14 cellular contexts compared by ENCODE assay signal in the genomic region with DNA sequence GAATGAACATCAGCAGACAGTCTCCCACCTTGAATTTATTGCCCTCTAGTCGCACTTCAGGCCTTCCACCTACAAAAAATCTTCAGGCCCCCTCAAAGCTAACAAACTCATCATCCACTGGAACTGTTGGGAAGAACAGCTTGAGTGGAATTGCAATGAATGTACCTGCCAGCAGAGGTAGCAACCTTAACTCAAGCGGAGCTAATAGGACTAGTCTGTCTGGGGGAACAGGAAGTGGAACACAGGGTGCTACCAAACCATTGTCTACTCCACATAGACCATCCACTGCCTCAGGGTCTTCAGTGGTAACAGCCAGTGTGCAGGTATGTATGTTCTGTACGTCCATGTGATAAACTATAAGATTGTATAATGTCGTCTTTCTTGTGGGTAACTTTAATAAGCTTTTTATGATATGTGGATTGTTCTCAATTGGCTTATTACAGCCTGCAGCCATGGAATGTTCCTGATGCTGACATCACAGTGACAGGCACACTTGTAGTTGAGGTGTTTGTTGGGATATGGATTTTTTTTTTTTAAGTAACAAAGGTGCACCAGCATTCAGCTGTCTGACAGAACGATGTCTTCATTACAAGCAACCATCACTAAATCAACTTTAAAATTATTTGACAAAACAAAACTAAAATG.
"Had no signal": no experiment of that assay in that cellular context is flagged by ENCODE, and none has a peak within 500 bp of the region (broad histone marks: within the 10 kb centered on the region; RNA-seq: fewer than 3 reads in every experiment).

No MANE protein-coding gene starts in this region.

- H3K27me3 ChIP-seq: brain microvascular endothelial cell, left lung, thyroid gland, uterus had no signal

- H3K4me1 ChIP-seq: left lung, uterus had no signal

- H3K4me3 ChIP-seq: left lung, thyroid gland, uterus had no signal

- H3K9me3 Mint-ChIP-seq: activated T-helper 17 cell treated with anti-CD3 and anti-CD28 coated beads, Interleukin-2, amount 50 U/mL, for 72 hours; naive thymus-derived CD8-positive, alpha-beta T cell; stimulated activated memory B cell treated with anti-CD40 and anti-IgM and Interleukin-4, amounts not matched to agents 10 μg/mL and 1 μg/mL and 100 μg/mL, for 72 hours; T-helper 2 cell treated with Interferon-gamma antibody and Interleukin-4, amounts not matched to agents 5 μg/mL and 100 μg/mL, for 36 hours had no signal

- H3K27ac ChIP-seq: brain microvascular endothelial cell, left lung, thyroid gland, uterus had no signal

- H3K36me3 ChIP-seq: uterus had no signal

- H3K9me3 ChIP-seq: left lung, thyroid gland, uterus had no signal

- DNase-seq: activated CD4-positive, alpha-beta T cell treated with anti-CD3 and anti-CD28 coated beads, Interleukin-2, amount 50 U/mL, for 4 hours; activated CD4-positive, CD25-positive, alpha-beta regulatory T cell treated with anti-CD3 and anti-CD28 coated beads, Interleukin-2, amount 50 U/mL, for 72 hours; activated naive CD4-positive, alpha-beta T cell treated with Interleukin-2 at 50 U/mL for 16 hours; anterior cingulate cortex; brain microvascular endothelial cell; dermis blood vessel endothelial cell; left lung; naive thymus-derived CD8-positive, alpha-beta T cell; stimulated activated CD4-positive, alpha-beta T cell treated with anti-CD3 and anti-CD28 coated beads, Interleukin-2, amount 100 ng/mL, for 48 hours; thyroid gland; uterus had no signal

- ATAC-seq: activated T-helper 17 cell treated with anti-CD3 and anti-CD28 coated beads, Interleukin-2, amount 50 U/mL, for 72 hours; left lung; naive thymus-derived CD8-positive, alpha-beta T cell; stimulated activated memory B cell treated with anti-CD40 and anti-IgM and Interleukin-4, amounts not matched to agents 10 μg/mL and 1 μg/mL and 100 μg/mL, for 72 hours had no signal

- H3K4me3 Mint-ChIP-seq: activated T-helper 17 cell treated with anti-CD3 and anti-CD28 coated beads, Interleukin-2, amount 50 U/mL, for 72 hours; naive thymus-derived CD8-positive, alpha-beta T cell; stimulated activated memory B cell treated with anti-CD40 and anti-IgM and Interleukin-4, amounts not matched to agents 10 μg/mL and 1 μg/mL and 100 μg/mL, for 72 hours; T-helper 2 cell treated with Interferon-gamma antibody and Interleukin-4, amounts not matched to agents 5 μg/mL and 100 μg/mL, for 36 hours had no signal

- H3K4me1 Mint-ChIP-seq: activated T-helper 17 cell treated with anti-CD3 and anti-CD28 coated beads, Interleukin-2, amount 50 U/mL, for 72 hours; stimulated activated memory B cell treated with anti-CD40 and anti-IgM and Interleukin-4, amounts not matched to agents 10 μg/mL and 1 μg/mL and 100 μg/mL, for 72 hours had no signal

- H3K27me3 Mint-ChIP-seq: activated T-helper 17 cell treated with anti-CD3 and anti-CD28 coated beads, Interleukin-2, amount 50 U/mL, for 72 hours; stimulated activated memory B cell treated with anti-CD40 and anti-IgM and Interleukin-4, amounts not matched to agents 10 μg/mL and 1 μg/mL and 100 μg/mL, for 72 hours had no signal

- H3K27ac Mint-ChIP-seq: activated T-helper 17 cell treated with anti-CD3 and anti-CD28 coated beads, Interleukin-2, amount 50 U/mL, for 72 hours; stimulated activated memory B cell treated with anti-CD40 and anti-IgM and Interleukin-4, amounts not matched to agents 10 μg/mL and 1 μg/mL and 100 μg/mL, for 72 hours; T-helper 2 cell treated with Interferon-gamma antibody and Interleukin-4, amounts not matched to agents 5 μg/mL and 100 μg/mL, for 36 hours had no signal
